Comparison of ENCODE assay signal across 13 cellular contexts in genomic region chr3:170117134-170117533, GRCh38.
DNase-seq lines count a peak whose midpoint lies in the region; ATAC-seq and TF ChIP-seq lines count a peak whose summit lies in the region.
"Had no signal": no experiment of that assay in that cellular context is flagged by ENCODE, and none has a peak within 500 bp of the region (broad histone marks: within the 10 kb centered on the region; RNA-seq: fewer than 3 reads in every experiment).

No MANE protein-coding gene starts in this region.

- no peaks in the 10 kb centered on the region for H3K9me3 Mint-ChIP-seq in neural crest cell
- H3K9me3 Mint-ChIP-seq: effector memory CD8-positive, alpha-beta T cell had no signal

- DNase-seq in NCI-H748 (lab: John Stamatoyannopoulos, UW; ENCODE audit: unreplicated experiment) (peak; percentile 0), NCI-H748 treated with DMSO at 0.1 percent for 48 hours (lab: John Stamatoyannopoulos, UW) (no peak), LHCN-M2 (ENCODE audit: low read depth) (peak; percentile 20), cardiac fibroblast (ENCODE audit: low read depth in 2 of 2) (peak; percentile 8 to 29), neural crest cell (ENCODE audit: low read depth, low spot score) (no peak)
- DNase-seq: effector memory CD8-positive, alpha-beta T cell; Karpas-422; kidney glomerular epithelial cell; posterior cingulate gyrus; upper lobe of right lung had no signal

- peak; percentile 45 for TF ChIP-seq CTCF in cardiac fibroblast (IDR thresholded peaks at IDR 0.05; ENCODE audit: low read depth, low read length)
- peak; percentile 51 for TF ChIP-seq CTCF in neural crest cell (conservative IDR thresholded peaks at IDR 0.05)

- H3K36me3 Mint-ChIP-seq in neural crest cell (ENCODE audit: low read depth), result peaks cover 10% of the 10 kb centered on the region

- H3K27me3 Mint-ChIP-seq in neural crest cell (ENCODE audit: low read depth), result no peaks in the 10 kb centered on the region
- H3K27me3 Mint-ChIP-seq: effector memory CD8-positive, alpha-beta T cell had no signal

- no peak overlapping the region for H3K4me3 ChIP-seq in cardiac fibroblast (replicated peaks in 1 of 2; ENCODE audit: low read depth in 2 of 2, low read length in 2 of 2)
- H3K4me3 ChIP-seq: upper lobe of right lung had no signal

- no peaks in the 10 kb centered on the region for H3K4me1 Mint-ChIP-seq in neural crest cell

- ATAC-seq in HG03442 (IDR thresholded peaks at IDR 0.05; ENCODE audit: unreplicated experiment), result no peak
- ATAC-seq in HG02884 (IDR thresholded peaks at IDR 0.05; ENCODE audit: unreplicated experiment), result no peak
- no peak for ATAC-seq in GM19395 (IDR thresholded peaks at IDR 0.05; ENCODE audit: unreplicated experiment)
- ATAC-seq: effector memory CD8-positive, alpha-beta T cell; upper lobe of right lung had no signal

- no peak overlapping the region for H3K27ac Mint-ChIP-seq in neural crest cell (ENCODE audit: unreplicated experiment)

- no peak overlapping the region for H3K4me3 Mint-ChIP-seq in neural crest cell
- H3K4me3 Mint-ChIP-seq: effector memory CD8-positive, alpha-beta T cell had no signal

Comparison
In these comparisons a context has a peak if more than half of its experiments do, and no peak if none do; other contexts are left out.
1. DNase-seq: peak in NCI-H748 (single experiment), LHCN-M2 (single experiment) and cardiac fibroblast (2 of 2); none in NCI-H748 treated with DMSO at 0.1 percent for 48 hours (single experiment) and neural crest cell (single experiment).